ENCODE assay signal across 10 cellular contexts in the genomic region with DNA sequence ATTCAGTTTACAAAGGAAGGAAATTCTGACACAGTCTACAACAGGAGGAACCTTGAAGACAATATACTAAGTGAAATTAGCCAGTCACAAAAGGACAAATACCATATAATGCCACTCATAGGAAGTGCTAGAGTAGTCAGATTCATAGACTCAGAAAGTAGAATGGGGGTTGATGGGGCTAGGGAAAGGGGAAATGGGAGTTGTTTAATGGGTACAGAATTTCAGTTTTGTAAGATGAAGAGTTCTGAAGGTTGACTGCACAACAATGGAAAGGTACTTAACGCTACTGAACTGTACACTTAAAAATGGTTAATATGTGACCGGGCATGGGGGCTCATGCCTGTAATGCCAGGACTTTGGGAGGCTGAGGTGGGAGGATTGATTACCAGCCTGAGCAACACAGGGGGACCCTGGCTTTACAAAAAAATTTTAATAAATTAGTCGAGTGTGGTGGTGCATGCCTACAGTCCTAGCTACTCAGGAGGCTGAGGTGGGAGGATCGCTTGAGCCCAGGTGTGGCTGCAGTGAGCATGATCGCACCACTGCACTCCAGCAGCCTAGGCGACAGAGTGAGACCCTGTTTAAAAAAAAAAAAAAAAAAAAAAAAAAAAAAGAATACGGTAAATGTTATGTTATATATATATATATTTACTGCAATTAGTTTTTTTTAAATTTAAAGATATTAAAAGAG.
DNase-seq lines count a peak whose midpoint lies in the region; ATAC-seq lines count a peak whose summit lies in the region.
"Had no signal": no experiment of that assay in that cellular context is flagged by ENCODE, and none has a peak within 500 bp of the region (broad histone marks: within the 10 kb centered on the region; RNA-seq: fewer than 3 reads in every experiment).

No MANE protein-coding gene starts in this region.

- ATAC-seq in GM18861 (IDR thresholded peaks at IDR 0.05; ENCODE audit: unreplicated experiment) (peak; percentile 64), GM21529 (IDR thresholded peaks at IDR 0.05; ENCODE audit: unreplicated experiment) (peak; percentile 78), HG03108 (IDR thresholded peaks at IDR 0.05; ENCODE audit: unreplicated experiment) (peak; percentile 51)

- DNase-seq in germinal center (ENCODE audit: low spot score) (peak; percentile 20), LoVo (ENCODE audit: low spot score) (no peak), CD1c-positive myeloid dendritic cell (ENCODE audit: extremely low spot score) (no peak), amniotic stem cell (lab: John Stamatoyannopoulos, UW) (no peak)
- no peak for DNase-seq in activated CD4-positive, alpha-beta T cell treated with anti-CD3 and anti-CD28 coated beads, Interleukin-2, amount 50 U/mL, for 1 hour
- DNase-seq: activated CD4-positive, alpha-beta T cell treated with anti-CD3 and anti-CD28 coated beads for 48 hours; activated T-cell treated with anti-CD3 and anti-CD28 coated beads, Interleukin-2, amount 50 U/mL, for 24 hours had no signal
